In genomic region chr17:17575360-17576251, GRCh38 we compare ENCODE assay signal across 19 cellular contexts. TPM values are rescaled to one million over a fixed set of nuclear protein-coding genes. Genes with fewer than 3 reads are reported as not detected.
A peak's percentile ranks its signal among the peaks of the same experiment; 100 is the strongest.
DNase-seq lines count a peak whose midpoint lies in the region; ATAC-seq and TF ChIP-seq lines count a peak whose summit lies in the region.
"Had no signal": no experiment of that assay in that cellular context is flagged by ENCODE, and none has a peak within 500 bp of the region (broad histone marks: within the 10 kb centered on the region; RNA-seq: fewer than 3 reads in every experiment).

No MANE protein-coding gene starts in this region.

- H3K9ac ChIP-seq in PC-3 (ENCODE audit: low read length), result no peak overlapping the region

- H3K27me3 Mint-ChIP-seq in activated CD4-positive, alpha-beta T cell treated with anti-CD3 and anti-CD28 coated beads, Interleukin-2, amount 10 ng/mL, durations not matched to agents 24 days and 14 days, result no peaks in the 10 kb centered on the region
- H3K27me3 Mint-ChIP-seq: natural killer cell treated with Interleukin-12 subunit alpha and Interleukin-12 subunit beta and Interleukin-15 and Interleukin-18, amount 100 ng/mL, for 72 hours; T-cell had no signal

- no peaks in the 10 kb centered on the region for H3K4me1 Mint-ChIP-seq in activated CD4-positive, alpha-beta T cell treated with anti-CD3 and anti-CD28 coated beads, Interleukin-2, amount 10 ng/mL, durations not matched to agents 24 days and 14 days

- no TSS peak for BruUV-seq in PC-3 (replicated peaks; lab: Mats Ljungman, UMichigan)

- no peaks in the 10 kb centered on the region for H3K36me3 Mint-ChIP-seq in activated CD4-positive, alpha-beta T cell treated with anti-CD3 and anti-CD28 coated beads, Interleukin-2, amount 10 ng/mL, durations not matched to agents 24 days and 14 days (ENCODE audit: low read depth)
- H3K36me3 Mint-ChIP-seq: natural killer cell treated with Interleukin-12 subunit alpha and Interleukin-12 subunit beta and Interleukin-15 and Interleukin-18, amount 100 ng/mL, for 72 hours had no signal

- peak overlapping the region; percentile 62 for H3K4me2 ChIP-seq in PC-3 (ENCODE audit: low read length)
- no peak overlapping the region for H3K4me2 ChIP-seq in osteoblast (ENCODE audit: insufficient read depth, low read length)
- H3K4me2 ChIP-seq: A549 had no signal

- H3K4me1 ChIP-seq in PC-3 (ENCODE audit: insufficient read depth, low read length), result peaks cover 28% of the 10 kb centered on the region
- peaks cover 3% of the 10 kb centered on the region for H3K4me1 ChIP-seq in osteoblast (ENCODE audit: insufficient read depth, low read length)
- H3K4me1 ChIP-seq: ascending aorta, HAP-1 had no signal

- POLR2A ChIA-PET in PC-3 (lab: Charles Lee; ENCODE audit: unreplicated experiment), result no interaction called here

- H3K27me3 ChIP-seq in PC-3 (ENCODE audit: low read length) (no peaks in the 10 kb centered on the region), osteoblast (ENCODE audit: insufficient read depth, low read length) (no peaks in the 10 kb centered on the region)
- H3K27me3 ChIP-seq: ascending aorta had no signal

- no peaks in the 10 kb centered on the region for H3K9me2 ChIP-seq in PC-3 (replicated peaks; ENCODE audit: low read length)

- H4K20me1 ChIP-seq in PC-3 (ENCODE audit: low read length) (no peaks in the 10 kb centered on the region), osteoblast (ENCODE audit: insufficient read depth, low read length) (peaks cover 2% of the 10 kb centered on the region)

- intact Hi-C loops in PC-3 (cut with micrococcal nuclease), result no loop called here
- intact Hi-C loops in activated CD4-positive, alpha-beta T cell treated with anti-CD3 and anti-CD28 coated beads, Interleukin-2, amount 10 ng/mL, durations not matched to agents 24 days and 14 days (cut with micrococcal nuclease), result no loop called here

- ATAC-seq in PC-3 (peak; percentile 83), HG02642 (IDR thresholded peaks at IDR 0.05; ENCODE audit: poor library complexity, unreplicated experiment) (no peak)
- ATAC-seq: A549; CD8-positive, alpha-beta T cell; natural killer cell treated with Interleukin-12 subunit alpha and Interleukin-12 subunit beta and Interleukin-15 and Interleukin-18, amount 100 ng/mL, for 72 hours; T-cell had no signal

- H3K36me3 ChIP-seq in PC-3 (ENCODE audit: low read depth, low read length), result no peaks in the 10 kb centered on the region
- H3K36me3 ChIP-seq in osteoblast (ENCODE audit: insufficient read depth, low read length), result no peaks in the 10 kb centered on the region

- H3K27ac ChIP-seq in PC-3 (ENCODE audit: low read length) (peak overlapping the region; percentile 27), osteoblast (ENCODE audit: low read depth, low read length) (no peak overlapping the region)
- H3K27ac ChIP-seq: A549, ascending aorta, coronary artery had no signal

- CTCF ChIA-PET in PC-3 (lab: Charles Lee), result no interaction called here

- no peaks in the 10 kb centered on the region for H3K9me3 Mint-ChIP-seq in activated CD4-positive, alpha-beta T cell treated with anti-CD3 and anti-CD28 coated beads, Interleukin-2, amount 10 ng/mL, durations not matched to agents 24 days and 14 days
- H3K9me3 Mint-ChIP-seq: CD8-positive, alpha-beta T cell; natural killer cell treated with Interleukin-12 subunit alpha and Interleukin-12 subunit beta and Interleukin-15 and Interleukin-18, amount 100 ng/mL, for 72 hours; T-cell had no signal

- H3K4me3 ChIP-seq in PC-3 (ENCODE audit: low read length) (no peak overlapping the region), fibroblast of mammary gland (ENCODE audit: control insufficient read depth, low read depth, low read length) (no peak overlapping the region), osteoblast (ENCODE audit: insufficient read depth, low read length) (no peak overlapping the region)
- H3K4me3 ChIP-seq: A549, ascending aorta, coronary artery, HAP-1 had no signal

- H3F3A ChIP-seq in PC-3 (ENCODE audit: low read length, unreplicated experiment), result no peaks in the 10 kb centered on the region

- H3K9me3 ChIP-seq in PC-3 (ENCODE audit: low read length) (no peaks in the 10 kb centered on the region), osteoblast (ENCODE audit: low read depth, low read length) (no peaks in the 10 kb centered on the region)
- H3K9me3 ChIP-seq: A549, ascending aorta, HAP-1 had no signal

- TF ChIP-seq CTCF in PC-3 (conservative IDR thresholded peaks at IDR 0.05; ENCODE audit: low read depth, low read length) (no peak), fibroblast of mammary gland (conservative IDR thresholded peaks at IDR 0.05; ENCODE audit: control insufficient read depth, insufficient read depth, low read depth, low read length) (no peak), osteoblast (IDR thresholded peaks at IDR 0.05; ENCODE audit: extremely low read depth, low read depth, low read length) (no peak)

- H2AFZ ChIP-seq in PC-3 (ENCODE audit: low read length), result 0 out of 2 replicates have a peak overlapping the region, but pooled peaks have one; percentile 14
- H2AFZ ChIP-seq in osteoblast (ENCODE audit: low read length), result no peak overlapping the region

- H3K27ac Mint-ChIP-seq in activated CD4-positive, alpha-beta T cell treated with anti-CD3 and anti-CD28 coated beads, Interleukin-2, amount 10 ng/mL, durations not matched to agents 24 days and 14 days, result no peak overlapping the region
- H3K27ac Mint-ChIP-seq: CD8-positive, alpha-beta T cell; natural killer cell treated with Interleukin-12 subunit alpha and Interleukin-12 subunit beta and Interleukin-15 and Interleukin-18, amount 100 ng/mL, for 72 hours; T-cell had no signal

- no peak overlapping the region for H3K4me3 Mint-ChIP-seq in activated CD4-positive, alpha-beta T cell treated with anti-CD3 and anti-CD28 coated beads, Interleukin-2, amount 10 ng/mL, durations not matched to agents 24 days and 14 days
- H3K4me3 Mint-ChIP-seq: CD8-positive, alpha-beta T cell; natural killer cell treated with Interleukin-12 subunit alpha and Interleukin-12 subunit beta and Interleukin-15 and Interleukin-18, amount 100 ng/mL, for 72 hours; T-cell had no signal

- DNase-seq in AG08395 (ENCODE audit: low spot score) (peak; percentile 20), PC-3 (peak; percentile 80), fibroblast of mammary gland (ENCODE audit: low read depth) (peak; percentile 81), osteoblast (ENCODE audit: insufficient read length, low spot score, missing footprints) (peak; percentile 81), NCI-H146 treated with DMSO at 0.1 percent for 48 hours (lab: John Stamatoyannopoulos, UW; ENCODE audit: unreplicated experiment) (no peak), HT-29 (ENCODE audit: low spot score) (no peak)
- DNase-seq in activated CD4-positive, alpha-beta T cell treated with anti-CD3 and anti-CD28 coated beads, Interleukin-2, amount 10 ng/mL, durations not matched to agents 24 days and 14 days, result no peak
- DNase-seq: activated CD4-positive, CD25-positive, alpha-beta regulatory T cell; activated effector memory CD4-positive, alpha-beta T cell treated with Interleukin-2 at 50 U/mL for 16 hours; CD8-positive, alpha-beta T cell; NCI-H774; RPMI8226; T-cell had no signal

- H3K79me2 ChIP-seq in PC-3 (ENCODE audit: low read length), result 0 out of 2 replicates have a peak, but pooled peaks cover 4% of the 10 kb centered on the region
- no peaks in the 10 kb centered on the region for H3K79me2 ChIP-seq in osteoblast (ENCODE audit: insufficient read depth, low read length)

RNA-seq across cellular contexts. Expression of gene PEMT, which starts 15.9 kb away (rescaled TPM):
- 137 and 178 TPM in 2 replicates for total RNA-seq in PC-3 (2014; rRNA removed)
- 25.3 and 26.4 TPM in 2 replicates for total RNA-seq in osteoblast
- 43.6 and 45.5 TPM in 2 replicates for total RNA-seq in activated CD4-positive, alpha-beta T cell treated with anti-CD3 and anti-CD28 coated beads, Interleukin-2, amount 10 ng/mL, durations not matched to agents 24 days and 14 days
- 64.4 and 78.5 TPM in 2 replicates for total RNA-seq in HT-29 (2014; rRNA removed; shearing (Covaris generic))

Comparison
In these comparisons a context has a peak if more than half of its experiments do, and no peak if none do; other contexts are left out.
1. DNase-seq: peak in AG08395 (single experiment), PC-3 (single experiment), fibroblast of mammary gland (single experiment) and osteoblast (single experiment); none in activated CD4-positive, alpha-beta T cell treated with anti-CD3 and anti-CD28 coated beads, Interleukin-2, amount 10 ng/mL, durations not matched to agents 24 days and 14 days (single experiment), NCI-H146 treated with DMSO at 0.1 percent for 48 hours (single experiment) and HT-29 (single experiment).